9 cellular contexts compared by ENCODE assay signal in the genomic region with DNA sequence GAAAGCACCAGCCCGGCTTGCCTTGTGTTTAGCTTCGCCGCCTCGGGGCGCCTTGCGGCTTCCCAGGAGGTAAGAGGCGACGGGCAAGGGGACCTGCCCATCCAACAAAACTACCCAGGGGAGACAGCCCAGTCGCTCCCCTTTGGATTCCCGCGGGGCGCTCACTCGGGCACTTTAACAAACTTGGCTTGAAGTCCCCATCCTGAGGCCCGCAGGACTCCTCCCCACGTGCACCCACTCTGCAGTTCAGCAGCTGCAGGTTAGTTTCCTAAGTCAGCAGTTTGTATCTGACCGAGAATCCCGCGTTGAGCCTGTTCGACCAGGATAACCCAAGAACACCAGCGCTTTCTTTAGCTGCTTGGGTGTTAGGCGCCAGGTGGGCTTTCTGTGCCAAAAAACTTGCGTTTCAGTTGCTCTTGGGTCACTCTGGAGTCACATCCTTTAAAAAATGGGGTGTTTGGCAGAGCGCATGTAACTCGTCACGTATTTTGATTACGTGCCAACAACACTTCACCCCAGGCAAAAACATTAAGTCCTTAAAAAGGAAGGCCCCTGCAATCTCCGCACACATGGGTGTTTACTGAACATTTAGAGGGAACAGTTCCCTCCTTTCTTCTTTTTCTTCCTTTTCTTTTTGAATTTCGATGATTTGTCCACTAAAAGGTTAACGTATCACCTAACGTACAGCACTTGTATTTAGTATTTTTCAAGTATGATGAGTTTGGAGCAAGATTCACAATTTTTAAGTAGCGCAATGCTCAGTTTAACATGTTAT. TPM values are rescaled to one million over a fixed set of nuclear protein-coding genes. Genes with fewer than 3 reads are reported as not detected.
A peak's percentile ranks its signal among the peaks of the same experiment; 100 is the strongest.
DNase-seq lines count a peak whose midpoint lies in the region; ATAC-seq and TF ChIP-seq lines count a peak whose summit lies in the region.
"Had no signal": no experiment of that assay in that cellular context is flagged by ENCODE, and none has a peak within 500 bp of the region (broad histone marks: within the 10 kb centered on the region; RNA-seq: fewer than 3 reads in every experiment).

No MANE protein-coding gene starts in this region.

- no peaks in the 10 kb centered on the region for H3K9me3 ChIP-seq in thyroid gland

- H3K36me3 ChIP-seq in thyroid gland = no peaks in the 10 kb centered on the region

- H3K4me3 ChIP-seq in thyroid gland (replicated peaks in 1 of 3) = peak overlapping the region; percentile 27 to 40 (median 31)

- WGBS in thyroid gland, 2 donors = 6% methylated on average over 28 to 31 of the region's 31 CpGs

- peak overlapping the region; percentile 78 for H3K4me3 Mint-ChIP-seq in activated naive CD8-positive, alpha-beta T cell treated with anti-CD3 and anti-CD28 coated beads for 36 hours
- peak overlapping the region in 4 of 5 donors; percentile 15 to 50 (median 34) for H3K4me3 Mint-ChIP-seq in immature natural killer cell

- H3K27me3 ChIP-seq in thyroid gland = no peaks in the 10 kb centered on the region

- H3K9me3 Mint-ChIP-seq in activated naive CD8-positive, alpha-beta T cell treated with anti-CD3 and anti-CD28 coated beads for 36 hours = no peaks in the 10 kb centered on the region
- no peaks in the 10 kb centered on the region for H3K9me3 Mint-ChIP-seq in immature natural killer cell

- H3K4me1 ChIP-seq in thyroid gland = peaks cover 0 to 3% of the 10 kb centered on the region in 2 donors

- no peaks in the 10 kb centered on the region for H3K36me3 Mint-ChIP-seq in activated naive CD8-positive, alpha-beta T cell treated with anti-CD3 and anti-CD28 coated beads for 36 hours
- H3K36me3 Mint-ChIP-seq in immature natural killer cell = no peaks in the 10 kb centered on the region

- no peak for TF ChIP-seq POLR2A in thyroid gland (IDR thresholded peaks at IDR 0.05)

- peak; percentile 39 for DNase-seq in COR-L47 (lab: John Stamatoyannopoulos, UW)
- DNase-seq in activated naive CD8-positive, alpha-beta T cell treated with anti-CD3 and anti-CD28 coated beads for 36 hours = no peak
- no peak for DNase-seq in immature natural killer cell
- peak; percentile 47 to 55 for DNase-seq in thyroid gland
- DNase-seq in caudate nucleus (lab: John Stamatoyannopoulos, UW) = no peak

- no peak overlapping the region for H3K27ac ChIP-seq in thyroid gland
- no peak overlapping the region for H3K27ac ChIP-seq in caudate nucleus (ENCODE audit: low read depth, low read length)

- H3K27me3 Mint-ChIP-seq in activated naive CD8-positive, alpha-beta T cell treated with anti-CD3 and anti-CD28 coated beads for 36 hours = peaks cover 71% of the 10 kb centered on the region
- peaks cover 3 to 17% (median 11%) of the 10 kb centered on the region in 3 donors for H3K27me3 Mint-ChIP-seq in immature natural killer cell (ENCODE audit: low read depth in 3 of 3)

- ATAC-seq in HG03432 (IDR thresholded peaks at IDR 0.05; ENCODE audit: unreplicated experiment) = peak; percentile 31
- no peak for ATAC-seq in HG03045 (IDR thresholded peaks at IDR 0.05; ENCODE audit: unreplicated experiment)
- no peak for ATAC-seq in GM18873 (IDR thresholded peaks at IDR 0.05; ENCODE audit: low FRiP score, unreplicated experiment)
- ATAC-seq: HCT116 had no signal

- intact Hi-C loops in thyroid gland (cut with DNase I) = no loop called here

- H3K27ac Mint-ChIP-seq in activated naive CD8-positive, alpha-beta T cell treated with anti-CD3 and anti-CD28 coated beads for 36 hours = no peak overlapping the region
- H3K27ac Mint-ChIP-seq in immature natural killer cell = no peak overlapping the region

- H3K4me1 Mint-ChIP-seq in activated naive CD8-positive, alpha-beta T cell treated with anti-CD3 and anti-CD28 coated beads for 36 hours = peaks cover 10% of the 10 kb centered on the region
- peaks cover 8% of the 10 kb centered on the region in 2 donors for H3K4me1 Mint-ChIP-seq in immature natural killer cell

- TF ChIP-seq CTCF in thyroid gland (IDR thresholded peaks at IDR 0.05) = no peak

RNA-seq across cellular contexts. Expression of gene DNAH11, which starts 0.9 kb away (rescaled TPM):
- under 1 TPM in 1 of 2 experiments, not detected in 1; 0.02 TPM for total RNA-seq in activated naive CD8-positive, alpha-beta T cell treated with anti-CD3 and anti-CD28 coated beads for 36 hours
- polyA plus RNA-seq in immature natural killer cell = not detected
- 10 to 100 TPM in 2 of 4 donors, 1 to 10 TPM in 2; 3.9 to 29.9 (median 10.9) TPM for total RNA-seq in thyroid gland

Comparison
In these comparisons a context has a peak if more than half of its experiments do, and no peak if none do; other contexts are left out.
1. DNase-seq: peak in COR-L47 (single experiment) and thyroid gland (2 of 2); none in activated naive CD8-positive, alpha-beta T cell treated with anti-CD3 and anti-CD28 coated beads for 36 hours (single experiment), immature natural killer cell (0 of 3) and caudate nucleus (0 of 61).